In genomic region chr11:120399312-120399711, GRCh38 we compare ENCODE assay signal across 21 cellular contexts.
DNase-seq lines count a peak whose midpoint lies in the region; ATAC-seq, FAIRE-seq and TF ChIP-seq lines count a peak whose summit lies in the region.
"Had no signal": no experiment of that assay in that cellular context is flagged by ENCODE, and none has a peak within 500 bp of the region (broad histone marks: within the 10 kb centered on the region; RNA-seq: fewer than 3 reads in every experiment).

No MANE protein-coding gene starts in this region.

- intact Hi-C loops in MCF 10A (cut with micrococcal nuclease) = no loop called here
- intact Hi-C loops in mammary epithelial cell (cut with micrococcal nuclease) = no loop called here
- intact Hi-C loops in K562 (cut with micrococcal nuclease) = no loop called here
- intact Hi-C loops in Calu3 (cut with micrococcal nuclease; ENCODE audit: unreplicated experiment) = loop anchor here (2.0 kb wide), 1 partner anchor 61 kb away; no protein-coding TSS in a partner anchor

- peaks cover 31% of the 10 kb centered on the region for H3K79me2 ChIP-seq in mammary epithelial cell (ENCODE audit: insufficient read depth, low read length)
- peaks cover 62% of the 10 kb centered on the region for H3K79me2 ChIP-seq in K562 (ENCODE audit: control insufficient read depth, insufficient read depth, low read length)

- H3K27ac ChIP-seq in mammary epithelial cell (ENCODE audit: insufficient read depth, low read depth, low read length) (no peak overlapping the region), K562 (ENCODE audit: extremely low read depth, low read depth, low read length) (no peak overlapping the region)
- H3K27ac ChIP-seq: brain microvascular endothelial cell, neutrophil, right atrium auricular region had no signal

- dilution Hi-C loops in mammary epithelial cell (cut with HindIII; ENCODE audit: low sequenced_read_pairs) = no loop called here

- H3K4me1 ChIP-seq in mammary epithelial cell (ENCODE audit: insufficient read depth, low read length) (peaks cover 23% of the 10 kb centered on the region), K562 (replicated peaks in 1 of 2; ENCODE audit: control insufficient read depth in 2 of 2, insufficient read depth in 2 of 2, low read length in 2 of 2) (peaks cover 0 to 12% of the 10 kb centered on the region in 2 experiments; a peak in 1 of 5 replicates)

- no peaks in the 10 kb centered on the region for H3K9me1 ChIP-seq in K562 (ENCODE audit: control insufficient read depth, insufficient read depth, low read length)

- TF ChIP-seq RAD21 in K562 (CRISPR knock-in tag; conservative IDR thresholded peaks at IDR 0.05 in 1 of 2, IDR thresholded peaks at IDR 0.05 in 1 of 2) = no peak

- POLR2A ChIA-PET in MCF 10A (lab: Yijun Ruan, JAX) (interaction anchor here (0.7 to 4.7 kb wide), 8 partner anchors 8 to 63 kb away, joined by 4 to 128 read pairs (median 28); partner anchors contain the start of gene ARHGEF12), K562 (lab: Yijun Ruan, JAX) (interaction anchor here (0.8 to 2.3 kb wide), 2 partner anchors 8 to 36 kb away, joined by 3 to 7 read pairs; no protein-coding TSS in a partner anchor)

- H3K27ac Mint-ChIP-seq in MCF 10A (ENCODE audit: low read depth, unreplicated experiment) = peak overlapping the region; percentile 49
- no peak overlapping the region for H3K27ac Mint-ChIP-seq in Calu3 (ENCODE audit: unreplicated experiment)
- no peak overlapping the region for H3K27ac Mint-ChIP-seq in nephron progenitor cell
- H3K27ac Mint-ChIP-seq: activated naive CD8-positive, alpha-beta T cell treated with anti-CD3 and anti-CD28 coated beads, Interleukin-2, amount 10 ng/mL, durations not matched to agents 7 days and 5 days; CD4-positive, CD25-positive, alpha-beta regulatory T cell; stimulated activated effector memory CD8-positive, alpha-beta T cell treated with anti-CD3 and anti-CD28 coated beads, Interleukin-12 subunit alpha, Interleukin-12 subunit beta, amount 100 ng/mL, for 72 hours had no signal

- peak; percentile 70 for DNase-seq in MCF 10A (ENCODE audit: unreplicated experiment)
- DNase-seq in mammary epithelial cell = no peak
- no peak for DNase-seq in K562 (ENCODE audit: extremely low read depth in 1 of 4, low spot score in 3 of 4)
- peak; percentile 9 for DNase-seq in kidney tubule cell (ENCODE audit: low spot score)
- DNase-seq in Calu3 = no peak
- DNase-seq in COR-L47 (lab: John Stamatoyannopoulos, UW) = no peak
- DNase-seq in nephron progenitor cell = no peak
- DNase-seq: activated CD4-positive, CD25-positive, alpha-beta regulatory T cell; activated naive CD8-positive, alpha-beta T cell treated with anti-CD3 and anti-CD28 coated beads, Interleukin-2, amount 10 ng/mL, durations not matched to agents 7 days and 5 days; brain microvascular endothelial cell; CD4-positive, CD25-positive, alpha-beta regulatory T cell; cortex of kidney; KG1; NCI-H1092; NCI-H2171 treated with DMSO at 0.1 percent for 48 hours; SK-N-SH had no signal

- no TSS peak for BruUV-seq in MCF 10A (replicated peaks; lab: Mats Ljungman, UMichigan)
- no TSS peak for BruUV-seq in mammary epithelial cell (replicated peaks; lab: Mats Ljungman, UMichigan)
- BruUV-seq in K562 (replicated peaks; lab: Mats Ljungman, UMichigan) = no TSS peak
- no TSS peak for BruUV-seq in Calu3 (replicated peaks; lab: Mats Ljungman, UMichigan)

- TF ChIP-seq EP300 in K562 (IDR thresholded peaks at IDR 0.05; ENCODE audit: low read length) = no peak

- no peaks in the 10 kb centered on the region for H4K20me1 ChIP-seq in mammary epithelial cell (ENCODE audit: insufficient read depth, low read length)
- H4K20me1 ChIP-seq in K562 (replicated peaks; ENCODE audit: control insufficient read depth, insufficient read depth, low read length) = peaks cover 18% of the 10 kb centered on the region

- no peak for TF ChIP-seq POLR2A in K562 (conservative IDR thresholded peaks at IDR 0.05)

- no peaks in the 10 kb centered on the region for H3K27me3 ChIP-seq in mammary epithelial cell (ENCODE audit: insufficient read depth, low read length)
- no peaks in the 10 kb centered on the region for H3K27me3 ChIP-seq in K562 (ENCODE audit: control insufficient read depth in 2 of 2, insufficient read depth in 2 of 2, low read length in 2 of 2)
- H3K27me3 ChIP-seq: brain microvascular endothelial cell, right atrium auricular region had no signal

- H3K4me2 ChIP-seq in mammary epithelial cell (ENCODE audit: insufficient read depth, low read depth, low read length) (no peak overlapping the region), K562 (ENCODE audit: insufficient read depth, low read length) (no peak overlapping the region)
- H3K4me2 ChIP-seq: SK-N-SH had no signal

- H2AFZ ChIP-seq in mammary epithelial cell (ENCODE audit: low read depth, low read length) = no peak overlapping the region
- H2AFZ ChIP-seq in K562 (ENCODE audit: low read depth, low read length) = no peak overlapping the region

- CTCF ChIA-PET in MCF 10A (lab: Yijun Ruan, JAX) = interaction anchor here (0.6 to 2.9 kb wide), 2 partner anchors 9 to 63 kb away, joined by 3 to 23 read pairs; partner anchors contain the start of gene ARHGEF12
- CTCF ChIA-PET in mammary epithelial cell (lab: Charles Lee; ENCODE audit: low non-redundant PET) = no interaction called here
- CTCF ChIA-PET in K562 (lab: Yijun Ruan, JAX; ENCODE audit: low intra/inter-chr PET ratio) = no interaction called here
- CTCF ChIA-PET in Calu3 (lab: Charles Lee) = no interaction called here

- H3K4me3 ChIP-seq in mammary epithelial cell (replicated peaks in 1 of 3; ENCODE audit: insufficient read depth in 1 of 3, low read depth in 2 of 3, low read length in 3 of 3) = no peak overlapping the region
- no peak overlapping the region for H3K4me3 ChIP-seq in K562
- H3K4me3 ChIP-seq: right atrium auricular region had no signal

- no peak for FAIRE-seq in K562 (lab: Jason Lieb, UNC)

- no peaks in the 10 kb centered on the region for H3K9me3 ChIP-seq in mammary epithelial cell (replicated peaks; ENCODE audit: insufficient read depth, low read length)
- no peaks in the 10 kb centered on the region for H3K9me3 ChIP-seq in K562 (replicated peaks; ENCODE audit: control insufficient read depth, insufficient read depth, low read depth, low read length)
- H3K9me3 ChIP-seq: neutrophil, right atrium auricular region, SK-N-SH had no signal

- H3K27me3 Mint-ChIP-seq in MCF 10A (ENCODE audit: insufficient read depth, unreplicated experiment) (no peaks in the 10 kb centered on the region), Calu3 (ENCODE audit: unreplicated experiment) (no peaks in the 10 kb centered on the region), nephron progenitor cell (ENCODE audit: low read depth, poor library complexity) (no peaks in the 10 kb centered on the region)

- H3K36me3 Mint-ChIP-seq in MCF 10A (ENCODE audit: insufficient read depth, unreplicated experiment) = no peaks in the 10 kb centered on the region
- no peaks in the 10 kb centered on the region for H3K36me3 Mint-ChIP-seq in Calu3 (ENCODE audit: insufficient read depth, unreplicated experiment)
- peaks cover 15% of the 10 kb centered on the region for H3K36me3 Mint-ChIP-seq in nephron progenitor cell (ENCODE audit: low read depth)
- H3K36me3 Mint-ChIP-seq: activated naive CD8-positive, alpha-beta T cell treated with anti-CD3 and anti-CD28 coated beads, Interleukin-2, amount 10 ng/mL, durations not matched to agents 7 days and 5 days; CD4-positive, CD25-positive, alpha-beta regulatory T cell; stimulated activated effector memory CD8-positive, alpha-beta T cell treated with anti-CD3 and anti-CD28 coated beads, Interleukin-12 subunit alpha, Interleukin-12 subunit beta, amount 100 ng/mL, for 72 hours had no signal

- ATAC-seq in K562 (no peak), HG02678 (IDR thresholded peaks at IDR 0.05; ENCODE audit: unreplicated experiment) (no peak)
- ATAC-seq: left lobe of liver; stimulated activated effector memory CD8-positive, alpha-beta T cell treated with anti-CD3 and anti-CD28 coated beads, Interleukin-12 subunit alpha, Interleukin-12 subunit beta, amount 100 ng/mL, for 72 hours had no signal

- WGBS in mammary epithelial cell (ENCODE audit: low coverage, missing lambda C conversion rate) = no CpG with 5 or more reads among the region's 2 CpGs
- 58% methylated on average over 2 of the region's 2 CpGs for WGBS in K562 (ENCODE audit: insufficient coverage, low coverage, missing lambda C conversion rate)

- TF ChIP-seq CTCF in MCF 10A (IDR thresholded peaks at IDR 0.05; ENCODE audit: unreplicated experiment) (no peak), mammary epithelial cell (conservative IDR thresholded peaks at IDR 0.05 in 1 of 2, IDR thresholded peaks at IDR 0.05 in 1 of 2; ENCODE audit: extremely low read depth in 1 of 2, insufficient read depth in 1 of 2, low read depth in 1 of 2, low read length in 2 of 2) (no peak), K562 (IDR thresholded peaks at IDR 0.05 in 2 of 3, conservative IDR thresholded peaks at IDR 0.05 in 1 of 3; ENCODE audit: insufficient read depth in 2 of 3, low read depth in 1 of 3, low read length in 3 of 3) (no peak), Calu3 (IDR thresholded peaks at IDR 0.05; ENCODE audit: unreplicated experiment) (no peak), nephron progenitor cell (IDR thresholded peaks at IDR 0.05) (no peak)

- H3K4me1 Mint-ChIP-seq in MCF 10A (ENCODE audit: insufficient read depth, unreplicated experiment) (peaks cover 29% of the 10 kb centered on the region), Calu3 (ENCODE audit: low read depth, unreplicated experiment) (peaks cover 7% of the 10 kb centered on the region), nephron progenitor cell (peaks cover 25% of the 10 kb centered on the region)
- H3K4me1 Mint-ChIP-seq: activated naive CD8-positive, alpha-beta T cell treated with anti-CD3 and anti-CD28 coated beads, Interleukin-2, amount 10 ng/mL, durations not matched to agents 7 days and 5 days had no signal

- in situ Hi-C loops in mammary epithelial cell (cut with MboI; ENCODE audit: low sequenced_read_pairs in 2 of 2) = no loop called here
- in situ Hi-C loops in K562 (cut with MboI) = no loop called here

- H3K36me3 ChIP-seq in mammary epithelial cell (ENCODE audit: insufficient read depth, low read length) (no peaks in the 10 kb centered on the region), K562 (ENCODE audit: control insufficient read depth, insufficient read depth, low read length) (no peaks in the 10 kb centered on the region)
- H3K36me3 ChIP-seq: brain microvascular endothelial cell, neutrophil, right atrium auricular region had no signal

- no peak overlapping the region for H3K4me3 Mint-ChIP-seq in MCF 10A (ENCODE audit: unreplicated experiment)
- H3K4me3 Mint-ChIP-seq in Calu3 (ENCODE audit: low read depth, unreplicated experiment) = no peak overlapping the region
- no peak overlapping the region for H3K4me3 Mint-ChIP-seq in nephron progenitor cell
- H3K4me3 Mint-ChIP-seq: activated naive CD8-positive, alpha-beta T cell treated with anti-CD3 and anti-CD28 coated beads, Interleukin-2, amount 10 ng/mL, durations not matched to agents 7 days and 5 days; CD4-positive, CD25-positive, alpha-beta regulatory T cell; stimulated activated effector memory CD8-positive, alpha-beta T cell treated with anti-CD3 and anti-CD28 coated beads, Interleukin-12 subunit alpha, Interleukin-12 subunit beta, amount 100 ng/mL, for 72 hours had no signal

- H3K9ac ChIP-seq in mammary epithelial cell (ENCODE audit: insufficient read depth, low read length) (no peak overlapping the region), K562 (ENCODE audit: insufficient read depth in 1 of 2, low read depth in 2 of 2, low read length in 2 of 2) (no peak overlapping the region)
- H3K9ac ChIP-seq: SK-N-SH had no signal

- H3K9me3 Mint-ChIP-seq in MCF 10A (ENCODE audit: unreplicated experiment) = peaks cover 8% of the 10 kb centered on the region
- peaks cover 6% of the 10 kb centered on the region for H3K9me3 Mint-ChIP-seq in Calu3 (ENCODE audit: low read depth, unreplicated experiment)
- peaks cover 19% of the 10 kb centered on the region for H3K9me3 Mint-ChIP-seq in nephron progenitor cell
- H3K9me3 Mint-ChIP-seq: activated naive CD8-positive, alpha-beta T cell treated with anti-CD3 and anti-CD28 coated beads, Interleukin-2, amount 10 ng/mL, durations not matched to agents 7 days and 5 days; stimulated activated effector memory CD8-positive, alpha-beta T cell treated with anti-CD3 and anti-CD28 coated beads, Interleukin-12 subunit alpha, Interleukin-12 subunit beta, amount 100 ng/mL, for 72 hours had no signal

Comparison
In these comparisons a context has a peak if more than half of its experiments do, and no peak if none do; other contexts are left out.
1. DNase-seq: peak in MCF 10A (single experiment) and kidney tubule cell (single experiment); none in mammary epithelial cell (single experiment), K562 (0 of 4), Calu3 (single experiment), COR-L47 (single experiment) and nephron progenitor cell (single experiment).